8 cellular contexts compared by ENCODE assay signal in genomic region chr19:17553256-17553655, GRCh38. TPM values are rescaled to one million over a fixed set of nuclear protein-coding genes. Genes with fewer than 3 reads are reported as not detected.
A peak's percentile ranks its signal among the peaks of the same experiment; 100 is the strongest.
DNase-seq lines count a peak whose midpoint lies in the region.

No MANE protein-coding gene starts in this region.

- DNase-seq in DMS 273 treated with DMSO at 0.1 percent for 48 hours (lab: John Stamatoyannopoulos, UW): peak; percentile 81
- DNase-seq in NCI-H2171 (lab: John Stamatoyannopoulos, UW): peak; percentile 86
- DNase-seq in dedifferentiated amniotic fluid mesenchymal stem cell (ENCODE audit: extremely low spot score): peak; percentile 76
- peak; percentile 67 for DNase-seq in mucosa of gallbladder (ENCODE audit: low spot score)
- no peak for DNase-seq in iPS-NIHi11 (ENCODE audit: low spot score)
- no peak for DNase-seq in activated CD4-positive, CD25-positive, alpha-beta regulatory T cell treated with anti-CD3 and anti-CD28 coated beads, Interleukin-2, amount 50 U/mL, for 72 hours
- DNase-seq in activated CD4-positive, alpha-beta T cell treated with anti-CD3 and anti-CD28 coated beads for 4 hours: no peak
- no peak for DNase-seq in NCI-H146 (lab: John Stamatoyannopoulos, UW)

RNA-seq across cellular contexts. Expression of gene COLGALT1, which starts 2.2 kb away (rescaled TPM):
- total RNA-seq in mucosa of gallbladder: 71.1 TPM

RNA-seq across cellular contexts. Expression of gene PGLS, which starts 41.8 kb away (rescaled TPM):
- 93.0 TPM for total RNA-seq in mucosa of gallbladder

Comparison
In these comparisons a context has a peak if more than half of its experiments do, and no peak if none do; other contexts are left out.
1. DNase-seq: peak in DMS 273 treated with DMSO at 0.1 percent for 48 hours (single experiment), NCI-H2171 (single experiment), dedifferentiated amniotic fluid mesenchymal stem cell (single experiment) and mucosa of gallbladder (single experiment); none in iPS-NIHi11 (single experiment), activated CD4-positive, CD25-positive, alpha-beta regulatory T cell treated with anti-CD3 and anti-CD28 coated beads, Interleukin-2, amount 50 U/mL, for 72 hours (single experiment), activated CD4-positive, alpha-beta T cell treated with anti-CD3 and anti-CD28 coated beads for 4 hours (0 of 2) and NCI-H146 (single experiment).